Comparison of ENCODE assay signal across 9 cellular contexts in the genomic region with DNA sequence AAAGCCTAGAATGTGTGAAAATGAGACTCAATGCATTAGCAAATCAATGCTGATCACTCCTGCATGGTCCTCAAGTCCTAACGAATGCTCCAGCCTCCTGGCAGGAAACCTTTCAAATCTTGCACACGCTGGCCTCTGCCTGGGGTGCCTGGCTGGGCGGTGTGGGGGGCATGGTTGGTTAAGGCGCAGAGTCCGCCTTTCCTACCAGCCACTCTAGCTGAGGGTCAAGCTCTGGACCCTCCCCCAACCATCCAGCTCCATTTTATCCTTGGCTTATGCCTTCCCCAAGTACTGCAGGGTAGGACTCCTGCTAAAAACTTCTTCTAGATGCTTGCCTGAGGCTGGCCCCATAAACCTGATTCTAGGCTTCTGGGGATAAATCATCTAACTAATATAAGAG. TPM values are rescaled to one million over a fixed set of nuclear protein-coding genes. Genes with fewer than 3 reads are reported as not detected.
DNase-seq lines count a peak whose midpoint lies in the region; ATAC-seq and TF ChIP-seq lines count a peak whose summit lies in the region.
"Had no signal": no experiment of that assay in that cellular context is flagged by ENCODE, and none has a peak within 500 bp of the region (broad histone marks: within the 10 kb centered on the region; RNA-seq: fewer than 3 reads in every experiment).

No MANE protein-coding gene starts in this region.

- H2AK5ac ChIP-seq in mesenchymal stem cell (ENCODE audit: low read length, severe bottlenecking): no peak overlapping the region

- H2BK5ac ChIP-seq in mesenchymal stem cell (ENCODE audit: low read depth, low read length, poor library complexity, severe bottlenecking): no peak overlapping the region

- no peak overlapping the region for H3K23ac ChIP-seq in mesenchymal stem cell (ENCODE audit: low read length in 2 of 2)

- intact Hi-C loops in activated CD4-positive, alpha-beta T cell treated with anti-CD3 and anti-CD28 coated beads, Interleukin-2, amount 10 ng/mL, durations not matched to agents 24 days and 14 days (cut with micrococcal nuclease): loop anchor here (5.0 kb wide), 1 partner anchor 72 kb away; no protein-coding TSS in a partner anchor
- intact Hi-C loops in activated T-helper 2 cell treated with anti-CD3 and anti-CD28 coated beads, Interferon-gamma antibody, Interleukin-2, Interleukin-4, amounts not matched to agents 10 μg/mL and 5 μg/mL and 100 μg/mL, durations not matched to agents 14 hours and 24 hours and 36 hours (cut with micrococcal nuclease): loop anchor here (5.0 kb wide), 1 partner anchor 72 kb away; no protein-coding TSS in a partner anchor
- intact Hi-C loops in testis (cut with DNase I; ENCODE audit: low total_unique reads): no loop called here

- H3K9me3 ChIP-seq in mesenchymal stem cell (ENCODE audit: control insufficient read depth, low read length) (peaks cover 11% of the 10 kb centered on the region), testis (no peaks in the 10 kb centered on the region)

- no peak overlapping the region for H2BK120ac ChIP-seq in mesenchymal stem cell (ENCODE audit: low read depth, low read length)

- no peak for TF ChIP-seq CTCF in testis (IDR thresholded peaks at IDR 0.05)

- H3K27me3 Mint-ChIP-seq in activated CD4-positive, alpha-beta T cell treated with anti-CD3 and anti-CD28 coated beads, Interleukin-2, amount 10 ng/mL, durations not matched to agents 24 days and 14 days: peaks cover 33% of the 10 kb centered on the region
- peaks cover 56% of the 10 kb centered on the region for H3K27me3 Mint-ChIP-seq in activated T-helper 2 cell treated with anti-CD3 and anti-CD28 coated beads, Interferon-gamma antibody, Interleukin-2, Interleukin-4, amounts not matched to agents 10 μg/mL and 5 μg/mL and 100 μg/mL, durations not matched to agents 14 hours and 24 hours and 36 hours (ENCODE audit: low read depth)

- H3K18ac ChIP-seq in mesenchymal stem cell (ENCODE audit: low read depth in 1 of 2, low read length in 2 of 2): no peak overlapping the region

- peaks cover 2% of the 10 kb centered on the region for H3K36me3 Mint-ChIP-seq in activated CD4-positive, alpha-beta T cell treated with anti-CD3 and anti-CD28 coated beads, Interleukin-2, amount 10 ng/mL, durations not matched to agents 24 days and 14 days (ENCODE audit: low read depth)
- H3K36me3 Mint-ChIP-seq in activated T-helper 2 cell treated with anti-CD3 and anti-CD28 coated beads, Interferon-gamma antibody, Interleukin-2, Interleukin-4, amounts not matched to agents 10 μg/mL and 5 μg/mL and 100 μg/mL, durations not matched to agents 14 hours and 24 hours and 36 hours (ENCODE audit: low read depth): peaks cover 3% of the 10 kb centered on the region

- H3K36me3 ChIP-seq in mesenchymal stem cell (ENCODE audit: control insufficient read depth in 1 of 2, insufficient read depth in 2 of 2, low read depth in 1 of 2, low read length in 2 of 2): no peaks in the 10 kb centered on the region
- H3K36me3 ChIP-seq in testis (ENCODE audit: low read depth, missing control alignments): no peaks in the 10 kb centered on the region

- H3K4me3 ChIP-seq in mesenchymal stem cell (ENCODE audit: insufficient read depth in 1 of 2, low read depth in 1 of 2, low read length in 2 of 2) (peak overlapping the region in 1 of 2 experiments; percentile 77), testis (peak overlapping the region; percentile 61 to 64)

- H3K27ac Mint-ChIP-seq in activated CD4-positive, alpha-beta T cell treated with anti-CD3 and anti-CD28 coated beads, Interleukin-2, amount 10 ng/mL, durations not matched to agents 24 days and 14 days: peak overlapping the region; percentile 34
- H3K27ac Mint-ChIP-seq in activated T-helper 2 cell treated with anti-CD3 and anti-CD28 coated beads, Interferon-gamma antibody, Interleukin-2, Interleukin-4, amounts not matched to agents 10 μg/mL and 5 μg/mL and 100 μg/mL, durations not matched to agents 14 hours and 24 hours and 36 hours: no peak overlapping the region

- H3K27ac ChIP-seq in mesenchymal stem cell (ENCODE audit: low read length, poor library complexity, severe bottlenecking) (no peak overlapping the region), testis (peak overlapping the region; percentile 84 to 89)

- peak overlapping the region; percentile 95 for H3K4me2 ChIP-seq in mesenchymal stem cell (ENCODE audit: low read length, poor library complexity, severe bottlenecking)

- no peak for TF ChIP-seq POLR2A in testis (IDR thresholded peaks at IDR 0.05)

- H3K27me3 ChIP-seq in mesenchymal stem cell (ENCODE audit: control insufficient read depth in 1 of 2, insufficient read depth in 1 of 2, low read length in 2 of 2) (no peaks in the 10 kb centered on the region), testis (no peaks in the 10 kb centered on the region)

- H2BK12ac ChIP-seq in mesenchymal stem cell (ENCODE audit: low read length in 2 of 2): no peak overlapping the region

- H3K4me1 ChIP-seq in mesenchymal stem cell (ENCODE audit: control insufficient read depth, insufficient read depth, low read depth, low read length): peaks cover 6% of the 10 kb centered on the region
- peaks cover 13% of the 10 kb centered on the region for H3K4me1 ChIP-seq in testis

- peak overlapping the region; percentile 86 for H3K9ac ChIP-seq in mesenchymal stem cell (ENCODE audit: low read length)

- H2BK15ac ChIP-seq in mesenchymal stem cell (ENCODE audit: low read depth, poor library complexity, severe bottlenecking): no peak overlapping the region

- no peak for DNase-seq in activated CD4-positive, alpha-beta T cell treated with anti-CD3 and anti-CD28 coated beads, Interleukin-2, amount 10 ng/mL, durations not matched to agents 24 days and 14 days
- DNase-seq in activated CD4-positive, alpha-beta T cell treated with anti-CD3 and anti-CD28 coated beads, Interleukin-2, amount 50 U/mL, for 4 hours: no peak
- DNase-seq in activated T-helper 2 cell treated with anti-CD3 and anti-CD28 coated beads, Interferon-gamma antibody, Interleukin-2, Interleukin-4, amounts not matched to agents 10 μg/mL and 5 μg/mL and 100 μg/mL, durations not matched to agents 14 hours and 24 hours and 36 hours (ENCODE audit: low spot score): no peak
- DNase-seq in mesenchymal stem cell (no peak), testis (no peak), HuH-7 (ENCODE audit: low spot score) (no peak), NCI-H774 (lab: John Stamatoyannopoulos, UW) (no peak)
- DNase-seq: NCI-H1092 treated with DMSO at 0.1 percent for 48 hours had no signal

- no peak for ATAC-seq in HG02852 (IDR thresholded peaks at IDR 0.05; ENCODE audit: unreplicated experiment)

- WGBS in mesenchymal stem cell: 87% methylated on average over 5 of the region's 5 CpGs
- 64 to 69% methylated on average over 4 to 5 of the region's 5 CpGs for WGBS in testis, 2 donors

- H3K79me1 ChIP-seq in mesenchymal stem cell (replicated peaks; ENCODE audit: low read length, poor library complexity, severe bottlenecking): peaks cover 14% of the 10 kb centered on the region

- no peak overlapping the region for H4K91ac ChIP-seq in mesenchymal stem cell (ENCODE audit: low read length)

- peak overlapping the region in 1 of 2 experiments; percentile 75 for H3K4ac ChIP-seq in mesenchymal stem cell (ENCODE audit: low read depth in 1 of 2, low read length in 2 of 2)

- no peak overlapping the region for H2AFZ ChIP-seq in mesenchymal stem cell (ENCODE audit: low read depth, low read length)

- peak overlapping the region; percentile 77 for H3K4me3 Mint-ChIP-seq in activated CD4-positive, alpha-beta T cell treated with anti-CD3 and anti-CD28 coated beads, Interleukin-2, amount 10 ng/mL, durations not matched to agents 24 days and 14 days
- H3K4me3 Mint-ChIP-seq in activated T-helper 2 cell treated with anti-CD3 and anti-CD28 coated beads, Interferon-gamma antibody, Interleukin-2, Interleukin-4, amounts not matched to agents 10 μg/mL and 5 μg/mL and 100 μg/mL, durations not matched to agents 14 hours and 24 hours and 36 hours (ENCODE audit: low read depth): peak overlapping the region; percentile 66

- peaks cover 10% of the 10 kb centered on the region for H3K4me1 Mint-ChIP-seq in activated CD4-positive, alpha-beta T cell treated with anti-CD3 and anti-CD28 coated beads, Interleukin-2, amount 10 ng/mL, durations not matched to agents 24 days and 14 days
- H3K4me1 Mint-ChIP-seq in activated T-helper 2 cell treated with anti-CD3 and anti-CD28 coated beads, Interferon-gamma antibody, Interleukin-2, Interleukin-4, amounts not matched to agents 10 μg/mL and 5 μg/mL and 100 μg/mL, durations not matched to agents 14 hours and 24 hours and 36 hours (ENCODE audit: low read depth): peaks cover 4% of the 10 kb centered on the region

- H3K14ac ChIP-seq in mesenchymal stem cell (ENCODE audit: low read length in 2 of 2): no peak overlapping the region

- no peak overlapping the region for H4K8ac ChIP-seq in mesenchymal stem cell (ENCODE audit: low read length)

- H3K9me3 Mint-ChIP-seq in activated CD4-positive, alpha-beta T cell treated with anti-CD3 and anti-CD28 coated beads, Interleukin-2, amount 10 ng/mL, durations not matched to agents 24 days and 14 days: peaks cover 8% of the 10 kb centered on the region
- peaks cover 15% of the 10 kb centered on the region for H3K9me3 Mint-ChIP-seq in activated T-helper 2 cell treated with anti-CD3 and anti-CD28 coated beads, Interferon-gamma antibody, Interleukin-2, Interleukin-4, amounts not matched to agents 10 μg/mL and 5 μg/mL and 100 μg/mL, durations not matched to agents 14 hours and 24 hours and 36 hours

RNA-seq across cellular contexts. Expression of gene MVB12B, which starts 0.8 kb away (rescaled TPM):
- 0.49 and 1.3 TPM in 2 replicates for total RNA-seq in activated CD4-positive, alpha-beta T cell treated with anti-CD3 and anti-CD28 coated beads, Interleukin-2, amount 10 ng/mL, durations not matched to agents 24 days and 14 days
- total RNA-seq in activated T-helper 2 cell treated with anti-CD3 and anti-CD28 coated beads, Interferon-gamma antibody, Interleukin-2, Interleukin-4, amounts not matched to agents 10 μg/mL and 5 μg/mL and 100 μg/mL, durations not matched to agents 14 hours and 24 hours and 36 hours: 0.23 and 0.50 TPM in 2 replicates
- polyA plus RNA-seq in mesenchymal stem cell (2013, experiment 1 of 2): 3.5 TPM
- polyA plus RNA-seq in mesenchymal stem cell (2013, experiment 2 of 2): 3.4 TPM
- total RNA-seq in testis: 10 to 100 TPM; 26.2 to 30.7 TPM
- 13.6 TPM for polyA plus RNA-seq in testis (ENCODE audit: insufficient read depth, low read depth, low replicate concordance)

Comparison
In these comparisons a context has a peak if more than half of its experiments do, and no peak if none do; other contexts are left out.
1. RNA of gene MVB12B, which starts 0.8 kb away (total RNA-seq): 26.2 to 30.7 TPM in testis; 0.23 to 0.50 TPM in activated T-helper 2 cell treated with anti-CD3 and anti-CD28 coated beads, Interferon-gamma antibody, Interleukin-2, Interleukin-4, amounts not matched to agents 10 μg/mL and 5 μg/mL and 100 μg/mL, durations not matched to agents 14 hours and 24 hours and 36 hours and 0.49 to 1.3 TPM in activated CD4-positive, alpha-beta T cell treated with anti-CD3 and anti-CD28 coated beads, Interleukin-2, amount 10 ng/mL, durations not matched to agents 24 days and 14 days; every median in the first group is over 10 times any median in the second.